8 cellular contexts compared by ENCODE assay signal in the genomic region with DNA sequence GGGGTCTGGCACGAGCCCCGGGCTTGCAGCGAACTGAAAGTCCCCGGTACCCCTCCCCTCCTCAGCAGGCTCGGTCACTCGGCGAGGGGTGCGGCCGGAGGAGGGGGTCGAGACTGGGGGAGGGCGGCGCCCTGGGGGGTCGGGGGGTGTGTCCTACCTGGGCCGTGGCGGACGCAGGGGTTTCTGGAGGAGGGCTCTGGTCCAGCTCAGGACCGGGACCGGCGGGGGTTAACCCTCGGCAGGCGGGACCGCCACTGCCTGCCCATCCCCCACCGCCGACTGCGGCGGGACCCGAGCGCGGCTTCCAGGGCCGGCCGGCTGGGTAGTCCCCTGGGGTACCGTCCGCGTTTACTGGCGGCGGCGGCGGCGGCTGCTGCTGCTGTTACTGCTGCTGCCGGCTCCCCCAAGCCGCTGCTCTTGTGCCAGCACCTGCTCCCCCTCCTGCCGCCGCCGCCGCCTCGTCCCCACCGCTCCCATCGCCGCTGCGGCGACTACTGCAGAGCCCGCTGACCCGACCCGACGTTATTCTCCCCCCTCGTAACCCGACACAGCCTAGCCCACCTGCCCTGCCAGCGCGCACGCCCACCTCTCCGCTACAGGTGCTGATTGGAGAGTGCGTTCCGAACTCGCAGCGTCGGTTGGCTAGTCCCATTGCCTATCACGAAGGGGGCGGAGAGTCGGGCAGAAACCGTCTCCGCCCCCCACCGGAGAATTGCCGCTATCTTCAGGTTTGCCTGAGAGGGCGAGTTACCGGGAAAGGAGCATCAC. TPM values are rescaled to one million over a fixed set of nuclear protein-coding genes. Genes with fewer than 3 reads are reported as not detected.
DNase-seq lines count a peak whose midpoint lies in the region; ATAC-seq and TF ChIP-seq lines count a peak whose summit lies in the region.

A gene (minus strand): TSS at position 498 of the 768 bp plus-strand sequence. CDS start 42,161 bp downstream, outside the sequence.

- DNase-seq in NCI-H187 (lab: John Stamatoyannopoulos, UW) (peak; percentile 90 to 93), T-helper 2 cell (peak; percentile 89 to 99 (median 97)), anterior cingulate cortex (lab: John Stamatoyannopoulos, UW) (peak; percentile 88 to 99 (median 98)), right cardiac atrium (peak; percentile 98 to 99 (median 99)), pulmonary artery endothelial cell (ENCODE audit: low read depth, low spot score) (peak; percentile 96), uterus (peak; percentile 99)

- H3K27ac ChIP-seq in right cardiac atrium (ENCODE audit: low read length) (peak within 1 kb of the TSS; percentile 87), uterus (peak within 1 kb of the TSS; percentile 87 to 91)

- H3K27me3 ChIP-seq in right cardiac atrium (ENCODE audit: control insufficient read depth, insufficient read depth), result no peaks in the 10 kb centered on the region
- no peaks in the 10 kb centered on the region for H3K27me3 ChIP-seq in uterus

- H3K36me3 ChIP-seq in uterus, result no peaks in the 10 kb centered on the region

- TF ChIP-seq CTCF in uterus (IDR thresholded peaks at IDR 0.05), result peak in 2 of 4 experiments; percentile 13 to 33

- H3K9me3 ChIP-seq in right cardiac atrium (ENCODE audit: control insufficient read depth, low read length), result no peaks in the 10 kb centered on the region
- no peaks in the 10 kb centered on the region for H3K9me3 ChIP-seq in uterus

- ATAC-seq in GM18498 (IDR thresholded peaks at IDR 0.05; ENCODE audit: unreplicated experiment) (peak; percentile 96), HG02938 (IDR thresholded peaks at IDR 0.05; ENCODE audit: unreplicated experiment) (peak; percentile 93), right cardiac atrium (peak; percentile 99 to 100)

- under 1% methylated on average over 75 of the region's 75 CpGs for WGBS in right cardiac atrium

- H3K4me1 ChIP-seq in right cardiac atrium (ENCODE audit: control insufficient read depth, insufficient read depth, low read length) (no peaks in the 10 kb centered on the region), uterus (no peaks in the 10 kb centered on the region)

- intact Hi-C loops in right cardiac atrium (cut with DNase I) (loop anchor here in 1 of 4 donors (10.0 kb wide), 1 partner anchor 216 kb away; no protein-coding TSS in a partner anchor), uterus (cut with DNase I; ENCODE audit: low total_unique reads) (loop anchor here (10.0 kb wide), 1 partner anchor 186 kb away; a partner anchor contains a TSS)

- TF ChIP-seq POLR2A in uterus (IDR thresholded peaks at IDR 0.05), result peak; percentile 26 to 78

- H3K4me3 ChIP-seq in right cardiac atrium (ENCODE audit: low read length), result peak within 1 kb of the TSS; percentile 92
- peak within 1 kb of the TSS; percentile 87 to 97 for H3K4me3 ChIP-seq in uterus

RNA-seq across cellular contexts. Expression of the gene that starts here (rescaled TPM):
- total RNA-seq in right cardiac atrium (10 to 100 TPM; 26.7 to 38.6 (median 31.7) TPM), pulmonary artery endothelial cell (7.6 and 12.3 TPM in 2 replicates), uterus (10 to 100 TPM in 3 of 4 donors, 1 to 10 TPM in 1; 5.9 to 32.3 (median 20.6) TPM)
- 7.9 TPM for polyA plus RNA-seq in right cardiac atrium

Comparison
In these comparisons a context has a peak if more than half of its experiments do, and no peak if none do; other contexts are left out.
1. Peak in every context shown above with its lines: DNase-seq, ATAC-seq, H3K4me3 ChIP-seq and H3K27ac ChIP-seq.